In genomic region chr18:36350839-36351474, GRCh38 we compare ENCODE assay signal across 2 cellular contexts.
TF ChIP-seq lines count a peak whose summit lies in the region.

No MANE protein-coding gene starts in this region.

TF ChIP-seq in GM23338, 12 proteins besides CTCF, POLR2A, EP300 and RAD21:
- TF ChIP-seq JUNB (IDR thresholded peaks at IDR 0.05; ENCODE audit: unreplicated experiment) (no peak), NANOG (IDR thresholded peaks at IDR 0.05; ENCODE audit: borderline replicate concordance) (peak; percentile 9; the same call in 1 of the 2 replicates), CREB1 (CRISPR knock-in tag; IDR thresholded peaks at IDR 0.05; ENCODE audit: low read depth) (no peak)

TF ChIP-seq in WTC11, 78 proteins besides CTCF, POLR2A, EP300 and RAD21:
- TF ChIP-seq ZNF423 (CRISPR knock-in tag; IDR thresholded peaks at IDR 0.05) (peak; percentile 63; the same call in 1 of the 2 replicates), TP53 (CRISPR knock-in tag; IDR thresholded peaks at IDR 0.05) (no peak)
